ENCODE assay signal across 26 cellular contexts in genomic region chr13:113258655-113259054, GRCh38.
"Had no signal": no experiment of that assay in that cellular context is flagged by ENCODE, and none has a peak within 500 bp of the region (broad histone marks: within the 10 kb centered on the region; RNA-seq: fewer than 3 reads in every experiment).

No MANE protein-coding gene starts in this region.

- DNase-seq: activated CD4-positive, alpha-beta memory T cell treated with anti-CD3 and anti-CD28 coated beads for 36 hours; activated CD4-positive, alpha-beta T cell treated with anti-CD3 and anti-CD28 coated beads, Interleukin-2, amount 10 ng/mL, durations not matched to agents 24 days and 14 days; activated CD4-positive, CD25-positive, alpha-beta regulatory T cell treated with anti-CD3 and anti-CD28 coated beads, Interleukin-2, amount 50 U/mL, for 72 hours; activated CD8-positive, alpha-beta memory T cell treated with anti-CD3 and anti-CD28 coated beads, Interleukin-2, amount 50 U/mL, for 4 hours; activated gamma-delta T cell; activated naive CD4-positive, alpha-beta T cell treated with anti-CD3 and anti-CD28 coated beads, Interleukin-2, amount 10 ng/mL, durations not matched to agents 7 days and 5 days; activated T-cell treated with anti-CD3 and anti-CD28 coated beads, Interleukin-2, amount 50 U/mL, for 1 hour; amniotic stem cell; brain microvascular endothelial cell; dorsolateral prefrontal cortex; effector memory CD4-positive, alpha-beta T cell; erythroblast; kidney; left colon; naive thymus-derived CD8-positive, alpha-beta T cell; posterior cingulate gyrus; right cardiac atrium; stimulated activated CD4-positive, alpha-beta T cell treated with anti-CD3 and anti-CD28 coated beads, Interleukin-15, amount 100 ng/mL, for 24 hours; stimulated activated naive CD4-positive, alpha-beta T cell; tibial artery had no signal

- FAIRE-seq: astrocyte, kidney had no signal

- H3K9me3 ChIP-seq: gastroesophageal sphincter, suprapubic skin, tibial artery had no signal

- H3K27ac ChIP-seq: brain microvascular endothelial cell, coronary artery, dorsolateral prefrontal cortex, gastroesophageal sphincter, suprapubic skin, tibial artery had no signal

- H3K27ac Mint-ChIP-seq: activated CD4-positive, alpha-beta memory T cell treated with anti-CD3 and anti-CD28 coated beads for 36 hours; activated CD4-positive, alpha-beta T cell treated with anti-CD3 and anti-CD28 coated beads, Interleukin-2, amount 10 ng/mL, durations not matched to agents 24 days and 14 days; activated naive CD4-positive, alpha-beta T cell treated with anti-CD3 and anti-CD28 coated beads, Interleukin-2, amount 10 ng/mL, durations not matched to agents 7 days and 5 days; activated T-helper 1 cell treated with anti-CD3 and anti-CD28 coated beads, Interleukin-12 subunit alpha, Interleukin-12 subunit beta, Interleukin-2, Interleukin-4 antibody, amounts not matched to agents 30 ng/mL and 10 ng/mL and 1 ng/mL, durations not matched to agents 14 hours and 24 hours and 36 hours; memory B cell; naive thymus-derived CD8-positive, alpha-beta T cell had no signal

- H3K4me3 Mint-ChIP-seq: activated CD4-positive, alpha-beta memory T cell treated with anti-CD3 and anti-CD28 coated beads for 36 hours; activated CD4-positive, alpha-beta T cell treated with anti-CD3 and anti-CD28 coated beads, Interleukin-2, amount 10 ng/mL, durations not matched to agents 24 days and 14 days; activated naive CD4-positive, alpha-beta T cell treated with anti-CD3 and anti-CD28 coated beads, Interleukin-2, amount 10 ng/mL, durations not matched to agents 7 days and 5 days; activated T-helper 1 cell treated with anti-CD3 and anti-CD28 coated beads, Interleukin-12 subunit alpha, Interleukin-12 subunit beta, Interleukin-2, Interleukin-4 antibody, amounts not matched to agents 30 ng/mL and 10 ng/mL and 1 ng/mL, durations not matched to agents 14 hours and 24 hours and 36 hours; memory B cell; naive thymus-derived CD8-positive, alpha-beta T cell had no signal

- H3K27me3 ChIP-seq: brain microvascular endothelial cell, dorsolateral prefrontal cortex, gastroesophageal sphincter, suprapubic skin, tibial artery had no signal

- H3K9me3 Mint-ChIP-seq: activated CD4-positive, alpha-beta memory T cell treated with anti-CD3 and anti-CD28 coated beads for 36 hours; activated CD4-positive, alpha-beta T cell treated with anti-CD3 and anti-CD28 coated beads, Interleukin-2, amount 10 ng/mL, durations not matched to agents 24 days and 14 days; activated naive CD4-positive, alpha-beta T cell treated with anti-CD3 and anti-CD28 coated beads, Interleukin-2, amount 10 ng/mL, durations not matched to agents 7 days and 5 days; activated T-helper 1 cell treated with anti-CD3 and anti-CD28 coated beads, Interleukin-12 subunit alpha, Interleukin-12 subunit beta, Interleukin-2, Interleukin-4 antibody, amounts not matched to agents 30 ng/mL and 10 ng/mL and 1 ng/mL, durations not matched to agents 14 hours and 24 hours and 36 hours; memory B cell; naive thymus-derived CD8-positive, alpha-beta T cell had no signal

- H3K4me1 Mint-ChIP-seq: activated CD4-positive, alpha-beta T cell treated with anti-CD3 and anti-CD28 coated beads, Interleukin-2, amount 10 ng/mL, durations not matched to agents 24 days and 14 days; activated naive CD4-positive, alpha-beta T cell treated with anti-CD3 and anti-CD28 coated beads, Interleukin-2, amount 10 ng/mL, durations not matched to agents 7 days and 5 days; memory B cell; naive thymus-derived CD8-positive, alpha-beta T cell had no signal

- H3K4me1 ChIP-seq: gastroesophageal sphincter, suprapubic skin, tibial artery had no signal

- ATAC-seq: gastroesophageal sphincter; left colon; naive thymus-derived CD8-positive, alpha-beta T cell; right cardiac atrium had no signal

- H3K4me3 ChIP-seq: coronary artery, dorsolateral prefrontal cortex, gastroesophageal sphincter, suprapubic skin, tibial artery had no signal

- H3K27me3 Mint-ChIP-seq: activated CD4-positive, alpha-beta memory T cell treated with anti-CD3 and anti-CD28 coated beads for 36 hours; activated CD4-positive, alpha-beta T cell treated with anti-CD3 and anti-CD28 coated beads, Interleukin-2, amount 10 ng/mL, durations not matched to agents 24 days and 14 days; activated naive CD4-positive, alpha-beta T cell treated with anti-CD3 and anti-CD28 coated beads, Interleukin-2, amount 10 ng/mL, durations not matched to agents 7 days and 5 days; memory B cell; naive thymus-derived CD8-positive, alpha-beta T cell had no signal
